Comparison of ENCODE assay signal across 24 cellular contexts in the genomic region with DNA sequence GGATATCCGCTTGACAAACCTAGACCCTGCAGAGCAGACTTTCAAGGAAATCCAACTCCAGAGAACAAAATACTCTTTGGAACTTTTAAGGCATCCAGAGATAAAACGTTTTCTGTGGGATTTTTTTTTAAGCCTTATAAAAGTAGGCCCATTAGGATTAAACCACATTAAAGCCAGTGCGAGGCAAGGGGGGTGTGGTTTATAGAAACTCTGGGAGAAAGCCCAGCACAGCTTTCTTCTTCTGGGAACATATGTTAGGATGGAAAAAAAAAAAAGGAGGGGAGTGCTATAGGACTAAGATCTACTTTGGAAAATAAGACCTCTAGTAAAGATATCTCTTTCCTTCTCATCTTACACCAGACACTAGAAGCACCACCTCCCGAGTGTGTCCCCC. TPM values are rescaled to one million over a fixed set of nuclear protein-coding genes. Genes with fewer than 3 reads are reported as not detected.
DNase-seq lines count a peak whose midpoint lies in the region; ATAC-seq and TF ChIP-seq lines count a peak whose summit lies in the region.
"Had no signal": no experiment of that assay in that cellular context is flagged by ENCODE, and none has a peak within 500 bp of the region (broad histone marks: within the 10 kb centered on the region; RNA-seq: fewer than 3 reads in every experiment).

No MANE protein-coding gene starts in this region.

- no peak for ATAC-seq in stimulated activated naive B cell treated with anti-CD40 and anti-IgM and Interleukin-4, amounts not matched to agents 10 μg/mL and 1 μg/mL and 100 μg/mL, for 72 hours (replicated peaks)
- ATAC-seq in stimulated activated naive CD8-positive, alpha-beta T cell treated with anti-CD3 and anti-CD28 coated beads, Interleukin-15, amount 100 ng/mL, for 72 hours, result no peak
- ATAC-seq: effector memory CD8-positive, alpha-beta T cell; left ventricle myocardium superior had no signal

- peak overlapping the region; percentile 57 to 92 for H3K4me3 ChIP-seq in foreskin fibroblast (ENCODE audit: low read depth in 1 of 2, low read length in 2 of 2)

- H3K27me3 Mint-ChIP-seq in activated CD4-positive, alpha-beta T cell treated with anti-CD3 and anti-CD28 coated beads, Interleukin-2, amount 10 ng/mL, durations not matched to agents 24 days and 14 days, result peaks cover 86% of the 10 kb centered on the region
- H3K27me3 Mint-ChIP-seq in stimulated activated naive B cell treated with anti-CD40 and anti-IgM and Interleukin-4, amounts not matched to agents 10 μg/mL and 1 μg/mL and 100 μg/mL, for 72 hours, result peaks cover 60 to 71% of the 10 kb centered on the region in 2 donors
- H3K27me3 Mint-ChIP-seq in stimulated activated naive CD8-positive, alpha-beta T cell treated with anti-CD3 and anti-CD28 coated beads, Interleukin-15, amount 100 ng/mL, for 72 hours, result peaks cover 100% of the 10 kb centered on the region

- H3K4me3 Mint-ChIP-seq in activated CD4-positive, alpha-beta T cell treated with anti-CD3 and anti-CD28 coated beads, Interleukin-2, amount 10 ng/mL, durations not matched to agents 24 days and 14 days, result no peak overlapping the region
- peak overlapping the region in 1 of 2 donors; percentile 45 for H3K4me3 Mint-ChIP-seq in stimulated activated naive B cell treated with anti-CD40 and anti-IgM and Interleukin-4, amounts not matched to agents 10 μg/mL and 1 μg/mL and 100 μg/mL, for 72 hours
- no peak overlapping the region for H3K4me3 Mint-ChIP-seq in stimulated activated naive CD8-positive, alpha-beta T cell treated with anti-CD3 and anti-CD28 coated beads, Interleukin-15, amount 100 ng/mL, for 72 hours

- H3K36me3 Mint-ChIP-seq in activated CD4-positive, alpha-beta T cell treated with anti-CD3 and anti-CD28 coated beads, Interleukin-2, amount 10 ng/mL, durations not matched to agents 24 days and 14 days (ENCODE audit: low read depth), result peaks cover 19% of the 10 kb centered on the region
- peaks cover 3 to 12% of the 10 kb centered on the region in 2 donors for H3K36me3 Mint-ChIP-seq in stimulated activated naive B cell treated with anti-CD40 and anti-IgM and Interleukin-4, amounts not matched to agents 10 μg/mL and 1 μg/mL and 100 μg/mL, for 72 hours

- H3K9me3 Mint-ChIP-seq in activated CD4-positive, alpha-beta T cell treated with anti-CD3 and anti-CD28 coated beads, Interleukin-2, amount 10 ng/mL, durations not matched to agents 24 days and 14 days, result peaks cover 28% of the 10 kb centered on the region
- peaks cover 3 to 4% of the 10 kb centered on the region in 2 donors for H3K9me3 Mint-ChIP-seq in stimulated activated naive B cell treated with anti-CD40 and anti-IgM and Interleukin-4, amounts not matched to agents 10 μg/mL and 1 μg/mL and 100 μg/mL, for 72 hours
- no peaks in the 10 kb centered on the region for H3K9me3 Mint-ChIP-seq in stimulated activated naive CD8-positive, alpha-beta T cell treated with anti-CD3 and anti-CD28 coated beads, Interleukin-15, amount 100 ng/mL, for 72 hours
- H3K9me3 Mint-ChIP-seq: activated CD4-positive, alpha-beta memory T cell treated with anti-CD3 and anti-CD28 coated beads for 36 hours; activated naive CD4-positive, alpha-beta T cell treated with anti-CD3 and anti-CD28 coated beads for 36 hours; effector memory CD8-positive, alpha-beta T cell; stimulated activated naive CD8-positive, alpha-beta T cell treated with anti-CD3 and anti-CD28 coated beads, Interleukin-15, Interleukin-2, amounts not matched to agents 100 ng/mL and 50 ng/mL, for 24 hours had no signal

- TF ChIP-seq CTCF in foreskin fibroblast (IDR thresholded peaks at IDR 0.05; ENCODE audit: low read depth, low read length), result no peak

- H3K4me1 Mint-ChIP-seq in activated CD4-positive, alpha-beta T cell treated with anti-CD3 and anti-CD28 coated beads, Interleukin-2, amount 10 ng/mL, durations not matched to agents 24 days and 14 days, result peaks cover 41% of the 10 kb centered on the region
- H3K4me1 Mint-ChIP-seq in stimulated activated naive B cell treated with anti-CD40 and anti-IgM and Interleukin-4, amounts not matched to agents 10 μg/mL and 1 μg/mL and 100 μg/mL, for 72 hours, result peaks cover 32 to 55% of the 10 kb centered on the region in 2 donors
- H3K4me1 Mint-ChIP-seq in stimulated activated naive CD8-positive, alpha-beta T cell treated with anti-CD3 and anti-CD28 coated beads, Interleukin-15, amount 100 ng/mL, for 72 hours, result peaks cover 63% of the 10 kb centered on the region

- peak overlapping the region; percentile 84 for H3K27ac Mint-ChIP-seq in activated CD4-positive, alpha-beta T cell treated with anti-CD3 and anti-CD28 coated beads, Interleukin-2, amount 10 ng/mL, durations not matched to agents 24 days and 14 days
- peak overlapping the region; percentile 96 for H3K27ac Mint-ChIP-seq in stimulated activated naive B cell treated with anti-CD40 and anti-IgM and Interleukin-4, amounts not matched to agents 10 μg/mL and 1 μg/mL and 100 μg/mL, for 72 hours
- H3K27ac Mint-ChIP-seq in stimulated activated naive CD8-positive, alpha-beta T cell treated with anti-CD3 and anti-CD28 coated beads, Interleukin-15, amount 100 ng/mL, for 72 hours, result no peak overlapping the region
- H3K27ac Mint-ChIP-seq: activated naive CD4-positive, alpha-beta T cell treated with anti-CD3 and anti-CD28 coated beads for 36 hours; effector memory CD8-positive, alpha-beta T cell; stimulated activated naive CD8-positive, alpha-beta T cell treated with anti-CD3 and anti-CD28 coated beads, Interleukin-15, Interleukin-2, amounts not matched to agents 100 ng/mL and 50 ng/mL, for 24 hours had no signal

- intact Hi-C loops in activated CD4-positive, alpha-beta T cell treated with anti-CD3 and anti-CD28 coated beads, Interleukin-2, amount 10 ng/mL, durations not matched to agents 24 days and 14 days (cut with micrococcal nuclease), result loop anchor here (10.0 kb wide), 1 partner anchor 1663 kb away; no protein-coding TSS in a partner anchor

- no peak for DNase-seq in activated CD4-positive, alpha-beta T cell treated with anti-CD3 and anti-CD28 coated beads, Interleukin-2, amount 10 ng/mL, durations not matched to agents 24 days and 14 days
- no peak for DNase-seq in activated CD4-positive, alpha-beta T cell treated with anti-CD3 and anti-CD28 coated beads for 1 hour
- peak; percentile 85 for DNase-seq in NCI-H2171 treated with DMSO at 0.1 percent for 48 hours (lab: John Stamatoyannopoulos, UW)
- peak in 1 of 2 donors; percentile 66 for DNase-seq in foreskin fibroblast
- no peak for DNase-seq in stimulated activated naive B cell treated with anti-CD40 and anti-IgM and Interleukin-4, amounts not matched to agents 10 μg/mL and 1 μg/mL and 100 μg/mL, for 72 hours
- DNase-seq in NCI-H1417 (lab: John Stamatoyannopoulos, UW), result no peak
- no peak for DNase-seq in stimulated activated naive CD8-positive, alpha-beta T cell treated with anti-CD3 and anti-CD28 coated beads, Interleukin-15, amount 100 ng/mL, for 72 hours
- no peak for DNase-seq in NCI-H128 (lab: John Stamatoyannopoulos, UW; ENCODE audit: unreplicated experiment)
- DNase-seq: 8988T; activated CD4-positive, alpha-beta memory T cell treated with anti-CD3 and anti-CD28 coated beads for 36 hours; activated naive CD4-positive, alpha-beta T cell treated with anti-CD3 and anti-CD28 coated beads for 36 hours; activated T-cell treated with anti-CD3 and anti-CD28 coated beads, Interleukin-2, amount 50 U/mL, for 1 hour; aorta; C1 segment of cervical spinal cord; cerebellar nuclear complex; effector memory CD8-positive, alpha-beta T cell; immature natural killer cell; IMR-90; left ventricle myocardium superior; NCI-H1694 treated with DMSO at 0.1 percent for 48 hours; NCI-H510A; stimulated activated CD4-positive, alpha-beta T cell treated with anti-CD3 and anti-CD28 coated beads, Interleukin-1b, Interleukin-23, amount 100 ng/mL, for 48 hours; trophoblast cell had no signal

RNA-seq across cellular contexts. Expression of a gene that starts 4.0 kb away (rescaled TPM):
- total RNA-seq in activated CD4-positive, alpha-beta T cell treated with anti-CD3 and anti-CD28 coated beads, Interleukin-2, amount 10 ng/mL, durations not matched to agents 24 days and 14 days, result not detected in 2 replicates
- total RNA-seq: activated CD4-positive, alpha-beta memory T cell treated with anti-CD3 and anti-CD28 coated beads for 36 hours; activated naive CD4-positive, alpha-beta T cell treated with anti-CD3 and anti-CD28 coated beads for 36 hours had no signal

RNA-seq across cellular contexts. Expression of a gene that starts 7.7 kb away (rescaled TPM):
- total RNA-seq in activated CD4-positive, alpha-beta T cell treated with anti-CD3 and anti-CD28 coated beads, Interleukin-2, amount 10 ng/mL, durations not matched to agents 24 days and 14 days, result 41.7 and 44.6 TPM in 2 replicates

Comparison
In these comparisons a context has a peak if more than half of its experiments do, and no peak if none do; other contexts are left out.
1. H3K27ac Mint-ChIP-seq: peak in activated CD4-positive, alpha-beta T cell treated with anti-CD3 and anti-CD28 coated beads, Interleukin-2, amount 10 ng/mL, durations not matched to agents 24 days and 14 days (single experiment) and stimulated activated naive B cell treated with anti-CD40 and anti-IgM and Interleukin-4, amounts not matched to agents 10 μg/mL and 1 μg/mL and 100 μg/mL, for 72 hours (single experiment); none in stimulated activated naive CD8-positive, alpha-beta T cell treated with anti-CD3 and anti-CD28 coated beads, Interleukin-15, amount 100 ng/mL, for 72 hours (0 of 2).